Comparison of ENCODE assay signal across 17 cellular contexts in genomic region chr9:69195019-69195418, GRCh38.
"Had no signal": no experiment of that assay in that cellular context is flagged by ENCODE, and none has a peak within 500 bp of the region (broad histone marks: within the 10 kb centered on the region; RNA-seq: fewer than 3 reads in every experiment).

No MANE protein-coding gene starts in this region.

- H3K36me3 ChIP-seq: left lung, pancreas, prostate gland, right lobe of liver, thoracic aorta, transverse colon had no signal

- DNase-seq: effector CD8-positive, alpha-beta T cell; foreskin melanocyte; islet precursor cell; left lung; mesendoderm; naive B cell; pancreas; stimulated activated CD4-positive, alpha-beta T cell treated with anti-CD3 and anti-CD28 coated beads, Interleukin-4, amount 100 ng/mL, for 1 hour; stimulated activated CD8-positive, alpha-beta memory T cell treated with anti-CD3 and anti-CD28 coated beads, Interleukin-4, amount 100 ng/mL, for 48 hours; stimulated activated naive CD8-positive, alpha-beta T cell treated with anti-CD3 and anti-CD28 coated beads, Interleukin-15, Interleukin-2, amounts not matched to agents 100 U/mL and 50 U/mL, for 24 hours; transverse colon had no signal

- H3K9me3 ChIP-seq: left lung, pancreas, prostate gland, right lobe of liver, thoracic aorta, transverse colon had no signal

- ATAC-seq: left lung; pancreas; stimulated activated effector memory CD8-positive, alpha-beta T cell treated with anti-CD3 and anti-CD28 coated beads, Interleukin-12 subunit alpha, Interleukin-12 subunit beta, amount 100 ng/mL, for 72 hours; stimulated activated naive CD8-positive, alpha-beta T cell treated with anti-CD3 and anti-CD28 coated beads, Interleukin-15, Interleukin-2, amounts not matched to agents 100 U/mL and 50 U/mL, for 24 hours had no signal

- H3K4me3 ChIP-seq: coronary artery, left lung, lung, pancreas, prostate gland, right lobe of liver, thoracic aorta, transverse colon had no signal

- H3K27me3 ChIP-seq: left lung, pancreas, right lobe of liver, transverse colon had no signal

- H3K27ac ChIP-seq: coronary artery, left lung, pancreas, prostate gland, thoracic aorta, transverse colon had no signal
